ENCODE assay signal across 6 cellular contexts in genomic region chr4:149791836-149792235, GRCh38. TPM values are rescaled to one million over a fixed set of nuclear protein-coding genes. Genes with fewer than 3 reads are reported as not detected.
"Had no signal": no experiment of that assay in that cellular context is flagged by ENCODE, and none has a peak within 500 bp of the region (broad histone marks: within the 10 kb centered on the region; RNA-seq: fewer than 3 reads in every experiment).

No MANE protein-coding gene starts in this region.

- DNase-seq: H9, HCEC 1CT had no signal

- ATAC-seq: GM23338 had no signal

- H3K4me3 ChIP-seq: GM23338 had no signal

RNA-seq across cellular contexts. Expression of gene IQCM, which starts 23.8 kb away (rescaled TPM):
- total RNA-seq: GM23338, H1, HT-29 had no signal
- polyA plus RNA-seq: GM23338, H1, IgD-negative memory B cell had no signal
